Comparison of ENCODE assay signal across 1 cellular context in genomic region chr3:63861306-63861705, GRCh38.
TF ChIP-seq lines count a peak whose summit lies in the region.

No MANE protein-coding gene starts in this region.

TF ChIP-seq in H1, 55 proteins besides CTCF, POLR2A, EP300 and RAD21:
- TF ChIP-seq SP1 (IDR thresholded peaks at IDR 0.05; ENCODE audit: low read depth, low read length) (no peak), SP4 (IDR thresholded peaks at IDR 0.05; ENCODE audit: low read length) (no peak), POU5F1 (IDR thresholded peaks at IDR 0.05; ENCODE audit: low read depth, low read length) (no peak), SUZ12 (IDR thresholded peaks at IDR 0.05; ENCODE audit: low read length) (no peak), HDAC2 (IDR thresholded peaks at IDR 0.05; ENCODE audit: borderline replicate concordance in 1 of 2, low read depth in 2 of 2, low read length in 2 of 2) (no peak), CEBPB (IDR thresholded peaks at IDR 0.05; ENCODE audit: low read depth, low read length) (no peak), KDM5A (IDR thresholded peaks at IDR 0.05; ENCODE audit: low read length) (no peak), RBBP5 (IDR thresholded peaks at IDR 0.05; ENCODE audit: borderline replicate concordance, low read depth, low read length) (no peak), GABPA (IDR thresholded peaks at IDR 0.05; ENCODE audit: borderline replicate concordance, insufficient read depth, low read length) (no peak), TEAD4 (IDR thresholded peaks at IDR 0.05; ENCODE audit: low read depth, low read length) (no peak), ASH2L (IDR thresholded peaks at IDR 0.05; ENCODE audit: low read length) (no peak), NANOG (IDR thresholded peaks at IDR 0.05; ENCODE audit: insufficient read depth, low read depth, low read length, poor library complexity, severe bottlenecking) (no peak), YY1 (IDR thresholded peaks at IDR 0.05; ENCODE audit: low read depth, low read length) (no peak), HDAC6 (IDR thresholded peaks at IDR 0.05; ENCODE audit: low read depth, low read length) (no peak), E2F6 (IDR thresholded peaks at IDR 0.05) (no peak), TBP (IDR thresholded peaks at IDR 0.05; ENCODE audit: low read depth, low read length) (no peak), CHD2 (IDR thresholded peaks at IDR 0.05; ENCODE audit: low read length) (no peak), RXRA (IDR thresholded peaks at IDR 0.05; ENCODE audit: insufficient read depth, low read depth, low read length) (no peak)
